ENCODE assay signal across 23 cellular contexts in the genomic region with DNA sequence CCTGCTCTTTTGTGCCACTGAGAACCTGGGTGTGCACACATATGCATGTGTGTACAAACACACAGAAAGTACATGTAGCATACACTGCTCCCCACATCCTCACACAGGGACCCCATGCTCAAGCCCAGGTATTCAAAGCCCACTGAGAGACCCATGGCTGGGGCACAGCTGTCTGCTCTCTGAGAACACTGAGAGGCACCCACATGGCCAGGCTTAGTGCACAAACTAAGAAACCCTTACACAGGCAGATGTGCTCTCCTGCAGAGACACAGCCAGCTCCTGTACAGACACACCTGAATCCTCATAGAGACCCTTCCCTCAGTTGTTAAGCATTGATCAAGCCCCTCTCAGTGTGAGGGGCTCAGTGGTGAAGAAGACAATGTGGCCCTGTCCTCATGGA.
DNase-seq lines count a peak whose midpoint lies in the region; ATAC-seq, FAIRE-seq and TF ChIP-seq lines count a peak whose summit lies in the region.
"Had no signal": no experiment of that assay in that cellular context is flagged by ENCODE, and none has a peak within 500 bp of the region (broad histone marks: within the 10 kb centered on the region; RNA-seq: fewer than 3 reads in every experiment).

No MANE protein-coding gene starts in this region.

- no peak overlapping the region for H3K9ac ChIP-seq in H1 (replicated peaks in 1 of 4; ENCODE audit: extremely low read depth in 1 of 4, low read depth in 3 of 4, low read length in 3 of 4)

- TF ChIP-seq RAD21 in H1 (IDR thresholded peaks at IDR 0.05 in 1 of 2, conservative IDR thresholded peaks at IDR 0.05 in 1 of 2; ENCODE audit: low read depth in 2 of 2, low read length in 2 of 2): no peak

- intact Hi-C loops in activated naive CD4-positive, alpha-beta T cell treated with anti-CD3 and anti-CD28 coated beads for 36 hours (cut with micrococcal nuclease): no loop called here
- intact Hi-C loops in upper lobe of right lung (cut with DNase I): no loop called here

- H3K4me3 Mint-ChIP-seq in activated naive CD4-positive, alpha-beta T cell treated with anti-CD3 and anti-CD28 coated beads for 36 hours: no peak overlapping the region
- no peak overlapping the region for H3K4me3 Mint-ChIP-seq in osteocyte (ENCODE audit: unreplicated experiment)
- H3K4me3 Mint-ChIP-seq: CD8-positive, alpha-beta memory T cell had no signal

- TF ChIP-seq CTCF in H1 (IDR thresholded peaks at IDR 0.05; ENCODE audit: control extremely low read depth in 1 of 3, insufficient read depth in 1 of 3, low read depth in 1 of 3, low read length in 3 of 3): no peak
- TF ChIP-seq CTCF in osteocyte (IDR thresholded peaks at IDR 0.05): no peak
- TF ChIP-seq CTCF in upper lobe of right lung (IDR thresholded peaks at IDR 0.05): no peak

- no peaks in the 10 kb centered on the region for H3K23me2 ChIP-seq in H1 (ENCODE audit: low read depth, low read length)

- H2BK15ac ChIP-seq in H1 (ENCODE audit: low read length): no peak overlapping the region

- H3K14ac ChIP-seq in H1 (ENCODE audit: insufficient read length): no peak overlapping the region

- no peak overlapping the region for H4K5ac ChIP-seq in H1 (ENCODE audit: insufficient read length, low read depth, low read length)

- H3K4me1 Mint-ChIP-seq in activated naive CD4-positive, alpha-beta T cell treated with anti-CD3 and anti-CD28 coated beads for 36 hours (ENCODE audit: low read depth): no peaks in the 10 kb centered on the region
- no peaks in the 10 kb centered on the region for H3K4me1 Mint-ChIP-seq in osteocyte (ENCODE audit: unreplicated experiment)
- H3K4me1 Mint-ChIP-seq: CD8-positive, alpha-beta memory T cell had no signal

- no peak overlapping the region for H3K4ac ChIP-seq in H1 (replicated peaks; ENCODE audit: insufficient read length, low read depth, low read length)

- POLR2A ChIA-PET in H1 (lab: Charles Lee; ENCODE audit: partially characterized antibody): no interaction called here

- ATAC-seq in activated naive CD4-positive, alpha-beta T cell treated with anti-CD3 and anti-CD28 coated beads, Interleukin-2, amount 50 U/mL, for 72 hours: no peak
- no peak for ATAC-seq in upper lobe of right lung

- H3K9me3 Mint-ChIP-seq in activated naive CD4-positive, alpha-beta T cell treated with anti-CD3 and anti-CD28 coated beads for 36 hours: no peaks in the 10 kb centered on the region
- H3K9me3 Mint-ChIP-seq in activated naive CD4-positive, alpha-beta T cell treated with anti-CD3 and anti-CD28 coated beads, Interleukin-2, amount 50 U/mL, for 72 hours: no peaks in the 10 kb centered on the region
- H3K9me3 Mint-ChIP-seq in osteocyte (ENCODE audit: unreplicated experiment): no peaks in the 10 kb centered on the region
- H3K9me3 Mint-ChIP-seq: CD8-positive, alpha-beta memory T cell had no signal

- no peaks in the 10 kb centered on the region for H3K4me1 ChIP-seq in H1 (replicated peaks in 1 of 4; ENCODE audit: control insufficient read depth in 3 of 4, insufficient read depth in 4 of 4, low read length in 3 of 4)
- no peaks in the 10 kb centered on the region for H3K4me1 ChIP-seq in upper lobe of right lung

- no peak overlapping the region for H2BK120ac ChIP-seq in H1 (replicated peaks; ENCODE audit: low read depth, low read length)

- no peak overlapping the region for H2BK5ac ChIP-seq in H1 (ENCODE audit: low read depth, low read length)

- no peak overlapping the region for H3K27ac ChIP-seq in H1 (ENCODE audit: low read depth, low read length)
- H3K27ac ChIP-seq in upper lobe of right lung: no peak overlapping the region
- H3K27ac ChIP-seq: C4-2B, SK-N-MC had no signal

- no peak overlapping the region for H3K4me2 ChIP-seq in H1 (ENCODE audit: insufficient read depth in 1 of 2, low read depth in 2 of 2, low read length in 2 of 2)

- H4K91ac ChIP-seq in H1 (replicated peaks; ENCODE audit: insufficient read length, low read length): no peak overlapping the region

- H3K56ac ChIP-seq in H1 (replicated peaks; ENCODE audit: insufficient read length, low read depth, low read length): no peak overlapping the region

- no peak overlapping the region for H2BK12ac ChIP-seq in H1 (ENCODE audit: low read depth, low read length)

- H3K4me3 ChIP-seq in H1 (ENCODE audit: extremely low read depth in 1 of 4, insufficient read depth in 2 of 4, low read depth in 3 of 4, low read length in 4 of 4) (no peak overlapping the region), upper lobe of right lung (no peak overlapping the region)
- H3K4me3 ChIP-seq: SK-N-MC had no signal

- peak overlapping the region; percentile 68; the same call in 1 of the 2 replicates for H4K8ac ChIP-seq in H1 (ENCODE audit: extremely low read depth, insufficient read depth, low read length)

- H3K9me3 ChIP-seq in H1 (ENCODE audit: insufficient read depth in 2 of 2, low read depth in 1 of 2, low read length in 1 of 2) (peaks cover 26 to 78% of the 10 kb centered on the region in 2 experiments), upper lobe of right lung (no peaks in the 10 kb centered on the region)

- no peaks in the 10 kb centered on the region for H3K79me2 ChIP-seq in H1 (ENCODE audit: control insufficient read depth in 1 of 2, insufficient read depth in 2 of 2, low read length in 2 of 2)

- no peak overlapping the region for H2AFZ ChIP-seq in H1 (ENCODE audit: low read length)

- peaks cover 3% of the 10 kb centered on the region for H3K27me3 Mint-ChIP-seq in activated naive CD4-positive, alpha-beta T cell treated with anti-CD3 and anti-CD28 coated beads for 36 hours (ENCODE audit: low read depth)
- no peaks in the 10 kb centered on the region for H3K27me3 Mint-ChIP-seq in osteocyte (ENCODE audit: unreplicated experiment)

- peak; percentile 2 for DNase-seq in activated naive CD4-positive, alpha-beta T cell treated with anti-CD3 and anti-CD28 coated beads for 36 hours
- DNase-seq in activated naive CD4-positive, alpha-beta T cell treated with anti-CD3 and anti-CD28 coated beads, Interleukin-2, amount 50 U/mL, for 72 hours (ENCODE audit: low spot score in 2 of 2): no peak
- DNase-seq in H1 (ENCODE audit: low read depth in 1 of 2, low spot score in 2 of 2) (no peak), osteocyte (ENCODE audit: extremely low spot score, unreplicated experiment) (peak; percentile 59), upper lobe of right lung (peak; percentile 29), SK-N-DZ (ENCODE audit: low spot score) (no peak), SHP77 (lab: John Stamatoyannopoulos, UW) (no peak)
- DNase-seq: Calu3; CD8-positive, alpha-beta memory T cell; DMS153; Kasumi-1; NCI-H1694; NCI-H2081; NCI-H2171; NCI-H524 treated with DMSO at 0.1 percent for 48 hours; OCI-M1; Right ventricle myocardium superior had no signal

- no peak for TF ChIP-seq EP300 in H1 (IDR thresholded peaks at IDR 0.05; ENCODE audit: borderline replicate concordance in 1 of 2, low read depth in 2 of 2, low read length in 2 of 2)

- H3K27ac Mint-ChIP-seq in activated naive CD4-positive, alpha-beta T cell treated with anti-CD3 and anti-CD28 coated beads for 36 hours: no peak overlapping the region
- no peak overlapping the region for H3K27ac Mint-ChIP-seq in activated naive CD4-positive, alpha-beta T cell treated with anti-CD3 and anti-CD28 coated beads, Interleukin-2, amount 50 U/mL, for 72 hours
- no peak overlapping the region for H3K27ac Mint-ChIP-seq in osteocyte (ENCODE audit: unreplicated experiment)

- H3K27me3 ChIP-seq in H1 (replicated peaks in 1 of 4; ENCODE audit: control insufficient read depth in 3 of 4, extremely low read depth in 1 of 4, insufficient read depth in 3 of 4, low read length in 3 of 4): no peaks in the 10 kb centered on the region
- no peaks in the 10 kb centered on the region for H3K27me3 ChIP-seq in upper lobe of right lung

- H3K79me1 ChIP-seq in H1 (ENCODE audit: low read depth, low read length): no peaks in the 10 kb centered on the region

- peaks cover 0 to 8% of the 10 kb centered on the region in 2 experiments for H4K20me1 ChIP-seq in H1 (replicated peaks in 1 of 2; ENCODE audit: control insufficient read depth in 1 of 2, insufficient read depth in 2 of 2, low read length in 2 of 2)

- CTCF ChIA-PET in activated naive CD4-positive, alpha-beta T cell treated with anti-CD3 and anti-CD28 coated beads for 36 hours (lab: Charles Lee): no interaction called here
- CTCF ChIA-PET in H1 (lab: Charles Lee; ENCODE audit: partially characterized antibody): no interaction called here

- H3K36me3 ChIP-seq in H1 (ENCODE audit: control insufficient read depth in 2 of 4, insufficient read depth in 4 of 4, low read length in 3 of 4) (no peaks in the 10 kb centered on the region), upper lobe of right lung (no peaks in the 10 kb centered on the region)

- no peak overlapping the region for H2AK5ac ChIP-seq in H1 (ENCODE audit: low read depth, low read length)

- no peak overlapping the region for H3K23ac ChIP-seq in H1 (ENCODE audit: insufficient read length)

- no peaks in the 10 kb centered on the region for H3K36me3 Mint-ChIP-seq in activated naive CD4-positive, alpha-beta T cell treated with anti-CD3 and anti-CD28 coated beads for 36 hours (ENCODE audit: low read depth)
- no peaks in the 10 kb centered on the region for H3K36me3 Mint-ChIP-seq in activated naive CD4-positive, alpha-beta T cell treated with anti-CD3 and anti-CD28 coated beads, Interleukin-2, amount 50 U/mL, for 72 hours
- no peaks in the 10 kb centered on the region for H3K36me3 Mint-ChIP-seq in osteocyte (ENCODE audit: unreplicated experiment)

- FAIRE-seq in H1 (lab: Jason Lieb, UNC): no peak
- FAIRE-seq: A204.1, GM12891, GM18507, H54 had no signal

- no peak overlapping the region for H3K18ac ChIP-seq in H1 (ENCODE audit: extremely low read depth, low read length)

- no peak overlapping the region for H2BK20ac ChIP-seq in H1 (ENCODE audit: low read length)

- TF ChIP-seq POLR2A in H1 (IDR thresholded peaks at IDR 0.05; ENCODE audit: control extremely low read depth in 1 of 2, low read depth in 2 of 2, low read length in 2 of 2): no peak

TF ChIP-seq in H1, 55 proteins besides CTCF, POLR2A, EP300 and RAD21:
- TF ChIP-seq FOSL1 (IDR thresholded peaks at IDR 0.05; ENCODE audit: insufficient read depth, low read depth, low read length): no peak

Comparison
In these comparisons a context has a peak if more than half of its experiments do, and no peak if none do; other contexts are left out.
1. DNase-seq: peak in activated naive CD4-positive, alpha-beta T cell treated with anti-CD3 and anti-CD28 coated beads for 36 hours (single experiment), osteocyte (single experiment) and upper lobe of right lung (single experiment); none in activated naive CD4-positive, alpha-beta T cell treated with anti-CD3 and anti-CD28 coated beads, Interleukin-2, amount 50 U/mL, for 72 hours (0 of 2), H1 (0 of 2), SK-N-DZ (single experiment) and SHP77 (0 of 2).